Comparison of ENCODE assay signal across 12 cellular contexts in the genomic region with DNA sequence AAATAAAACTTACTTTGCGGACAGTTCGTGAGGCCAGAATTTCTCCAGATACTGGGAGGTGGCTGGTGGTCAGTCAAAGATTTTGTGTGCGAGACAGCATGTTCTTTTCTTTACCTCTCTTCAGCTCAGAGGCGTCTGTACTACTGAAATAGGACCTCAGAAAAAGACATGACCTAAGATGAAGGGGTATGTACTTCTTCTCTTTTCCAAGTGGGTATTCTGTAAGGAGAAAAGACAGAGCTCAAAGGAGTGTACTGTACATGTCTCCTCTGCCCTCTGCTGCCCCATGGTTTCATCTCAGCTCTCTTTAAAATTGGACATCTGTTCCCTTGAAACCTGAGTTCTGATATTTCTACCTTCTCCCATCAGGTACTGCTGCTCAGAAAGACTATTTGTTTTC. TPM values are rescaled to one million over a fixed set of nuclear protein-coding genes. Genes with fewer than 3 reads are reported as not detected.
DNase-seq lines count a peak whose midpoint lies in the region; ATAC-seq, FAIRE-seq and TF ChIP-seq lines count a peak whose summit lies in the region.
"Had no signal": no experiment of that assay in that cellular context is flagged by ENCODE, and none has a peak within 500 bp of the region (broad histone marks: within the 10 kb centered on the region; RNA-seq: fewer than 3 reads in every experiment).

No MANE protein-coding gene starts in this region.

- H3K9ac ChIP-seq in endodermal cell (ENCODE audit: extremely low read depth, low read length, poor library complexity, severe bottlenecking): no peak overlapping the region
- H3K9ac ChIP-seq in kidney (ENCODE audit: low read length in 2 of 2): no peak overlapping the region

- H3K4me3 ChIP-seq in vagina: no peak overlapping the region
- no peak overlapping the region for H3K4me3 ChIP-seq in endodermal cell (ENCODE audit: low read length)
- no peak overlapping the region for H3K4me3 ChIP-seq in kidney (ENCODE audit: low read length in 2 of 2)
- H3K4me3 ChIP-seq: PC-9, right lobe of liver had no signal

- H3K36me3 ChIP-seq in vagina: no peaks in the 10 kb centered on the region
- H3K36me3 ChIP-seq in endodermal cell (ENCODE audit: control insufficient read depth, insufficient read depth, low read length): peaks cover 26% of the 10 kb centered on the region
- H3K36me3 ChIP-seq in kidney (ENCODE audit: control insufficient read depth in 1 of 2, insufficient read depth in 2 of 2, low read length in 2 of 2): no peaks in the 10 kb centered on the region
- H3K36me3 ChIP-seq: right lobe of liver had no signal

- DNase-seq in natural killer cell (no peak), dedifferentiated amniotic fluid mesenchymal stem cell (ENCODE audit: extremely low spot score) (peak; percentile 35), myocyte (ENCODE audit: low read depth) (peak; percentile 55), vagina (ENCODE audit: extremely low spot score in 2 of 2) (no peak), endodermal cell (no peak), kidney (no peak)
- no peak for DNase-seq in natural killer cell treated with Interleukin-12 subunit alpha and Interleukin-12 subunit beta and Interleukin-15 and Interleukin-18, amount 100 ng/mL, for 72 hours (ENCODE audit: low spot score)
- DNase-seq: PC-9, right lobe of liver had no signal

- H3K27me3 Mint-ChIP-seq in natural killer cell (ENCODE audit: low read depth in 2 of 2) (no peaks in the 10 kb centered on the region), endodermal cell (ENCODE audit: insufficient read depth) (no peaks in the 10 kb centered on the region)
- peaks cover 0 to 4% of the 10 kb centered on the region in 2 donors for H3K27me3 Mint-ChIP-seq in natural killer cell treated with Interleukin-12 subunit alpha and Interleukin-12 subunit beta and Interleukin-15 and Interleukin-18, amount 100 ng/mL, for 72 hours
- H3K27me3 Mint-ChIP-seq: activated naive CD8-positive, alpha-beta T cell had no signal

- H3K4me1 ChIP-seq in vagina: peaks cover 42% of the 10 kb centered on the region
- peaks cover 2% of the 10 kb centered on the region for H3K4me1 ChIP-seq in endodermal cell (ENCODE audit: control insufficient read depth, insufficient read depth, low read length)
- H3K4me1 ChIP-seq in kidney (ENCODE audit: control insufficient read depth in 1 of 2, insufficient read depth in 1 of 2, low read depth in 1 of 2, low read length in 2 of 2): peaks cover 26 to 34% of the 10 kb centered on the region in 2 donors

- H3K27ac Mint-ChIP-seq in natural killer cell (peak overlapping the region; percentile 29 to 65), endodermal cell (no peak overlapping the region)
- peak overlapping the region in 1 of 2 donors; percentile 63 for H3K27ac Mint-ChIP-seq in natural killer cell treated with Interleukin-12 subunit alpha and Interleukin-12 subunit beta and Interleukin-15 and Interleukin-18, amount 100 ng/mL, for 72 hours
- H3K27ac Mint-ChIP-seq: activated naive CD8-positive, alpha-beta T cell had no signal

- 94 to 100% methylated on average over 3 to 4 of the region's 4 CpGs for WGBS in endodermal cell (ENCODE audit: insufficient coverage in 1 of 2, insufficient read length in 1 of 2), 2 experiments

- H3K27me3 ChIP-seq in vagina (no peaks in the 10 kb centered on the region), endodermal cell (ENCODE audit: control insufficient read depth, insufficient read depth, low read length, poor library complexity, severe bottlenecking) (no peaks in the 10 kb centered on the region)
- H3K27me3 ChIP-seq: right lobe of liver had no signal

- ATAC-seq in natural killer cell: no peak
- no peak for ATAC-seq in natural killer cell treated with Interleukin-12 subunit alpha and Interleukin-12 subunit beta and Interleukin-15 and Interleukin-18, amount 100 ng/mL, for 72 hours
- ATAC-seq in HG02973 (IDR thresholded peaks at IDR 0.05; ENCODE audit: unreplicated experiment): no peak

- no peaks in the 10 kb centered on the region for H3K36me3 Mint-ChIP-seq in natural killer cell
- H3K36me3 Mint-ChIP-seq in natural killer cell treated with Interleukin-12 subunit alpha and Interleukin-12 subunit beta and Interleukin-15 and Interleukin-18, amount 100 ng/mL, for 72 hours: peaks cover 4% of the 10 kb centered on the region
- peaks cover 12% of the 10 kb centered on the region for H3K36me3 Mint-ChIP-seq in endodermal cell (ENCODE audit: low read depth)

- FAIRE-seq in kidney (lab: Jason Lieb, UNC): no peak
- FAIRE-seq: GM18507 had no signal

- H3K4me3 Mint-ChIP-seq in natural killer cell (no peak overlapping the region), endodermal cell (no peak overlapping the region)
- H3K4me3 Mint-ChIP-seq in natural killer cell treated with Interleukin-12 subunit alpha and Interleukin-12 subunit beta and Interleukin-15 and Interleukin-18, amount 100 ng/mL, for 72 hours: no peak overlapping the region

- TF ChIP-seq CTCF in natural killer cell (IDR thresholded peaks at IDR 0.05) (no peak), vagina (IDR thresholded peaks at IDR 0.05) (no peak), endodermal cell (conservative IDR thresholded peaks at IDR 0.05) (no peak), kidney (IDR thresholded peaks at IDR 0.05; ENCODE audit: borderline replicate concordance, extremely low read depth, insufficient read depth) (no peak)

- H3K4me1 Mint-ChIP-seq in natural killer cell: peaks cover 58 to 63% of the 10 kb centered on the region in 2 donors
- H3K4me1 Mint-ChIP-seq in natural killer cell treated with Interleukin-12 subunit alpha and Interleukin-12 subunit beta and Interleukin-15 and Interleukin-18, amount 100 ng/mL, for 72 hours (ENCODE audit: low read depth in 2 of 2): peaks cover 44 to 63% of the 10 kb centered on the region in 2 donors
- H3K4me1 Mint-ChIP-seq in endodermal cell: peaks cover 46% of the 10 kb centered on the region

- H3K9me3 Mint-ChIP-seq in natural killer cell (no peaks in the 10 kb centered on the region), endodermal cell (peaks cover 10% of the 10 kb centered on the region)
- H3K9me3 Mint-ChIP-seq in natural killer cell treated with Interleukin-12 subunit alpha and Interleukin-12 subunit beta and Interleukin-15 and Interleukin-18, amount 100 ng/mL, for 72 hours: peaks cover 4% of the 10 kb centered on the region

- H3K27ac ChIP-seq in vagina: peak overlapping the region; percentile 51
- no peak overlapping the region for H3K27ac ChIP-seq in endodermal cell (ENCODE audit: low read depth, low read length)
- no peak overlapping the region for H3K27ac ChIP-seq in kidney (ENCODE audit: low read depth in 2 of 2, low read length in 2 of 2)
- H3K27ac ChIP-seq: PC-9, right lobe of liver had no signal

- H3K9me3 ChIP-seq in vagina (no peaks in the 10 kb centered on the region), endodermal cell (ENCODE audit: control insufficient read depth, low read length) (peaks cover 8% of the 10 kb centered on the region), kidney (ENCODE audit: control insufficient read depth in 1 of 2, low read length in 2 of 2) (no peaks in the 10 kb centered on the region)
- H3K9me3 ChIP-seq: right lobe of liver had no signal

- intact Hi-C loops in natural killer cell (cut with micrococcal nuclease): loop anchor here (2.0 to 5.0 kb wide), 2 partner anchors 39 to 170 kb away; partner anchors contain the start of genes CCNG2 and SEPTIN11
- intact Hi-C loops in vagina (cut with DNase I): no loop called here
- intact Hi-C loops in kidney (cut with DNase I): no loop called here

- TF ChIP-seq POLR2A in vagina (IDR thresholded peaks at IDR 0.05): no peak

RNA-seq across cellular contexts. Expression of gene SEPTIN11, which starts 38.1 kb away (rescaled TPM):
- total RNA-seq in natural killer cell (10 to 100 TPM; 38.6 to 52.8 (median 46.2) TPM), myocyte (321 and 381 TPM in 2 replicates), vagina (111 TPM), endodermal cell (100 to 1,000 TPM; 102 to 116 TPM), kidney (118 TPM)
- 10 to 100 TPM; 60.3 to 88.9 TPM for total RNA-seq in natural killer cell treated with Interleukin-12 subunit alpha and Interleukin-12 subunit beta and Interleukin-15 and Interleukin-18, amount 100 ng/mL, for 72 hours
- 326 TPM for polyA plus RNA-seq in myocyte (2012)
- polyA plus RNA-seq in endodermal cell (2013, experiment 1 of 2): 130 TPM
- polyA plus RNA-seq in endodermal cell (2013, experiment 2 of 2): 129 TPM
- 38.0 TPM for polyA plus RNA-seq in kidney (ENCODE audit: insufficient read depth, low read depth, low replicate concordance)

Comparison
In these comparisons a context has a peak if more than half of its experiments do, and no peak if none do; other contexts are left out.
1. DNase-seq: peak in dedifferentiated amniotic fluid mesenchymal stem cell (single experiment) and myocyte (single experiment); none in natural killer cell (single experiment), natural killer cell treated with Interleukin-12 subunit alpha and Interleukin-12 subunit beta and Interleukin-15 and Interleukin-18, amount 100 ng/mL, for 72 hours (single experiment), vagina (0 of 2), endodermal cell (single experiment) and kidney (single experiment).